8 cellular contexts compared by ENCODE assay signal in genomic region chr2:200864206-200864976, GRCh38. TPM values are rescaled to one million over a fixed set of nuclear protein-coding genes. Genes with fewer than 3 reads are reported as not detected.
DNase-seq lines count a peak whose midpoint lies in the region; ATAC-seq, FAIRE-seq and TF ChIP-seq lines count a peak whose summit lies in the region.

Gene CLK1, minus strand, starts transcription at chr2:200864658. Its CDS starts 2,796 bp downstream, at chr2:200861862.

- TF ChIP-seq POLR2A in GM19193 (IDR thresholded peaks at IDR 0.05; ENCODE audit: extremely low read depth, insufficient read depth, insufficient read length) = peak; percentile 99

- DNase-seq in AG20443 (ENCODE audit: low spot score) = peak; percentile 97
- DNase-seq in NCI-H460 (ENCODE audit: extremely low read depth, low read depth) = peak; percentile 86
- DNase-seq in activated CD4-positive, CD25-positive, alpha-beta regulatory T cell treated with anti-CD3 and anti-CD28 coated beads, Interleukin-2, amount 50 U/mL, for 72 hours = peak; percentile 92
- peak; percentile 92 for DNase-seq in cerebellar cortex (ENCODE audit: low spot score)
- no peak for DNase-seq in keratinocyte (ENCODE audit: low read depth, low spot score)
- DNase-seq in stimulated activated CD4-positive, alpha-beta T cell treated with anti-CD3 and anti-CD28 coated beads, Interleukin-12 subunit alpha, Interleukin-12 subunit beta, amount 100 ng/mL, for 48 hours (ENCODE audit: low read depth in 2 of 3, low spot score in 1 of 3) = peak; percentile 93 to 96 (median 94)

- H3K9ac ChIP-seq in keratinocyte (ENCODE audit: control insufficient read depth, extremely low read depth, insufficient read depth, low read length) = peak within 1 kb of the TSS; percentile 98

- dilution Hi-C loops in keratinocyte (cut with MboI; ENCODE audit: extremely low pct_ligation_motif_present, low sequenced_read_pairs) = no loop called here

- peaks cover 51% of the 10 kb centered on the region for H3K79me2 ChIP-seq in keratinocyte (ENCODE audit: control insufficient read depth, insufficient read depth, low read length)

- peak; percentile 23 for FAIRE-seq in keratinocyte (lab: Jason Lieb, UNC)

- H3K36me3 ChIP-seq in keratinocyte (ENCODE audit: control insufficient read depth in 2 of 2, extremely low read depth in 1 of 2, insufficient read depth in 2 of 2, low read length in 2 of 2) = peaks cover 4 to 12% of the 10 kb centered on the region in 2 experiments

- H3K4me2 ChIP-seq in keratinocyte (ENCODE audit: control insufficient read depth, extremely low read depth, insufficient read depth, low read depth, low read length) = peak within 1 kb of the TSS; percentile 84

- peak; percentile 89 for ATAC-seq in HG03432 (IDR thresholded peaks at IDR 0.05; ENCODE audit: unreplicated experiment)

- peak within 1 kb of the TSS; percentile 96 for H3K27ac ChIP-seq in keratinocyte (ENCODE audit: control insufficient read depth, insufficient read depth, low read length)

- peak within 1 kb of the TSS; percentile 79 to 92 (median 89) for H3K4me3 ChIP-seq in keratinocyte (ENCODE audit: control insufficient read depth in 2 of 3, extremely low read depth in 1 of 3, insufficient read depth in 2 of 3, low read depth in 1 of 3, low read length in 3 of 3)

- H3K4me1 ChIP-seq in keratinocyte (ENCODE audit: control insufficient read depth, extremely low read depth, insufficient read depth, low read length) = peaks cover 23% of the 10 kb centered on the region

- no peaks in the 10 kb centered on the region for H3K9me3 ChIP-seq in keratinocyte (ENCODE audit: control insufficient read depth, low read depth, low read length)

- peak within 1 kb of the TSS; percentile 71 for H2AFZ ChIP-seq in keratinocyte (ENCODE audit: control insufficient read depth, low read length)

- no peaks in the 10 kb centered on the region for H3K9me1 ChIP-seq in keratinocyte (ENCODE audit: control insufficient read depth, extremely low read depth, insufficient read depth, low read length)

- H4K20me1 ChIP-seq in keratinocyte (ENCODE audit: control insufficient read depth, extremely low read depth, insufficient read depth, low read length) = no peaks in the 10 kb centered on the region

- H3K27me3 ChIP-seq in keratinocyte (ENCODE audit: control insufficient read depth, extremely low read depth, insufficient read depth, low read length) = no peaks in the 10 kb centered on the region

- no peak for TF ChIP-seq CTCF in keratinocyte (optimal IDR thresholded peaks at IDR 0.05 in 1 of 3, IDR thresholded peaks at IDR 0.05 in 1 of 3, conservative IDR thresholded peaks at IDR 0.05 in 1 of 3; ENCODE audit: extremely low read depth in 1 of 3, insufficient read depth in 2 of 3, low read length in 3 of 3)

RNA-seq across cellular contexts. Expression of gene CLK1, which starts in this region (rescaled TPM):
- total RNA-seq in NCI-H460 (2014; rRNA removed; shearing (Covaris generic)) = 85.3 and 90.7 TPM in 2 replicates
- polyA plus RNA-seq in NCI-H460 (2014; cell fraction: nucleus; rRNA removed) = 89.3 and 133 TPM in 2 replicates
- 40.2 to 70.4 TPM (median 48.0 TPM) in 3 replicates for polyA plus RNA-seq in keratinocyte
- polyA plus RNA-seq in keratinocyte (2011; ENCODE audit: low read depth) = 350 TPM
- 11.0 and 26.5 TPM in 2 replicates for polyA plus RNA-seq in keratinocyte (2011; cell fraction: cytosol; rRNA removed)
- 83.7 and 132 TPM in 2 replicates for polyA plus RNA-seq in keratinocyte (2011; cell fraction: nucleus; rRNA removed)
- 31.6 and 131 TPM in 2 replicates for polyA plus RNA-seq in keratinocyte (2012; ENCODE audit: low replicate concordance)
- 6.5 to 35.2 TPM (median 14.1 TPM) in 3 replicates for polyA minus RNA-seq in keratinocyte
- 18.4 TPM for polyA minus RNA-seq in keratinocyte (2011; cell fraction: cytosol; rRNA and poly(A)+ RNA removed)
- 29.6 and 52.5 TPM in 2 replicates for polyA minus RNA-seq in keratinocyte (2011; cell fraction: nucleus; rRNA and poly(A)+ RNA removed)
